In genomic region chr15:30598953-30599352, GRCh38 we compare ENCODE assay signal across 2 cellular contexts. TPM values are rescaled to one million over a fixed set of nuclear protein-coding genes. Genes with fewer than 3 reads are reported as not detected.
"Had no signal": no experiment of that assay in that cellular context is flagged by ENCODE, and none has a peak within 500 bp of the region (broad histone marks: within the 10 kb centered on the region; RNA-seq: fewer than 3 reads in every experiment).

No MANE protein-coding gene starts in this region.

RNA-seq across cellular contexts. Expression of gene GOLGA8H, which starts 4.9 kb away (rescaled TPM):
- total RNA-seq: activated CD4-positive, alpha-beta T cell treated with anti-CD3 and anti-CD28 coated beads, Interleukin-2, amount 10 ng/mL, durations not matched to agents 24 days and 14 days; esophagus mucosa had no signal

RNA-seq across cellular contexts. Expression of gene GOLGA8Q, which starts 47.1 kb away (rescaled TPM):
- total RNA-seq: esophagus mucosa had no signal
